9 cellular contexts compared by ENCODE assay signal in the genomic region with DNA sequence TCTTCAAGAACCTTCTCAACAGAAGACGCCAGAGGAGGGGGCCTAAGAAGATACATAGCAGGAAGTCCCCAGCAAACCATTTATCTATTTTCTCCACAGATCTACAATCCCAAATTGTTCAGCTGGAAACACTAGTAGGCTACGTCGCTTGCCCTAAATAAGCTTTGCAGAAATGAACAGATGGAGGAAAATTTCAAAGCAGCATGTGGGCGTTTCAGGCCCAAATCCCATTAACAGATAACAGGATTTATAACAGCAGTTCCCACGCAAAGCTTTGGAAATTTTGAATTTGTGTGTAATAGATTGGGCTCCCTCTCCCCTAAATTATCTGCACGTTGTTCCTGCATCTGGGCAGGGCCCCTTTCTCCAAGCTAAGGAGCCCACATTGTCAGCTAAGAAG.
"Had no signal": no experiment of that assay in that cellular context is flagged by ENCODE, and none has a peak within 500 bp of the region (broad histone marks: within the 10 kb centered on the region; RNA-seq: fewer than 3 reads in every experiment).

No MANE protein-coding gene starts in this region.

- H3K27ac ChIP-seq: breast epithelium, left ventricle myocardium inferior, stomach, thyroid gland, vagina had no signal

- DNase-seq: activated CD4-positive, alpha-beta memory T cell treated with anti-CD3 and anti-CD28 coated beads, Interleukin-2, amount 10 ng/mL, durations not matched to agents 7 days and 5 days; activated naive CD4-positive, alpha-beta T cell treated with anti-CD3 and anti-CD28 coated beads, Interleukin-2, amount 10 ng/mL, durations not matched to agents 7 days and 5 days; left ventricle myocardium inferior; stimulated activated CD4-positive, alpha-beta T cell treated with anti-CD3 and anti-CD28 coated beads, Interleukin-4, amount 100 ng/mL, for 24 hours; stomach; T-helper 9 cell; thyroid gland had no signal

- H3K4me1 ChIP-seq: breast epithelium, left ventricle myocardium inferior, stomach, thyroid gland, vagina had no signal

- H3K9me3 ChIP-seq: breast epithelium, stomach, thyroid gland, vagina had no signal

- H3K36me3 ChIP-seq: breast epithelium, left ventricle myocardium inferior, stomach, thyroid gland, vagina had no signal

- H3K4me3 ChIP-seq: breast epithelium, left ventricle myocardium inferior, stomach, thyroid gland, vagina had no signal

- H3K27me3 ChIP-seq: breast epithelium, stomach, thyroid gland, vagina had no signal
